In the genomic region with DNA sequence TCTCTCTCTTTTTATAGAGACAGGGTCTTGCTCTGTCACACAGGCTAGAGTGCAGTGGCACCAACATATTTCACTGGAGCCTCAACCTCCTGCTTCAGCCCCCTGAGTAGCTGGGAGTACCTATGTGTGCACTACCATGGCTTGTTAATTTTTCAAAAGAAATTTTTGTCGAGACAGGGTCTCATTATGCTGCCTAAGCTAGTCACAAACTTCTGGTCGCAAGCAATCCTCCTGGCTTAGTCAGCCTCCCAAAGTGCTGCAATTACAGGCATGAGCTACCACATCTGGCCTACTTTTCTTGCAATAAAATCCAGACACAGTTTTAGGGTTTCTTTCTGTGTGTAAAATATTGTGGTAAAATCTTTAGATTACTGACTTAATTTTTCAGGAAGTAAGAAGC, we compare ENCODE assay signal across 21 cellular contexts. TPM values are rescaled to one million over a fixed set of nuclear protein-coding genes. Genes with fewer than 3 reads are reported as not detected.
DNase-seq lines count a peak whose midpoint lies in the region; ATAC-seq and TF ChIP-seq lines count a peak whose summit lies in the region.
"Had no signal": no experiment of that assay in that cellular context is flagged by ENCODE, and none has a peak within 500 bp of the region (broad histone marks: within the 10 kb centered on the region; RNA-seq: fewer than 3 reads in every experiment).

No MANE protein-coding gene starts in this region.

- no peaks in the 10 kb centered on the region for H3K9me3 Mint-ChIP-seq in chondrocyte (ENCODE audit: low read depth)
- H3K9me3 Mint-ChIP-seq: stimulated activated naive CD8-positive, alpha-beta T cell treated with anti-CD3 and anti-CD28 coated beads, Interleukin-15, Interleukin-2, amounts not matched to agents 100 ng/mL and 50 ng/mL, for 24 hours had no signal

- H3K9me3 ChIP-seq in DND-41 (ENCODE audit: insufficient read depth, low read length, severe bottlenecking) (no peaks in the 10 kb centered on the region), osteoblast (ENCODE audit: low read depth, low read length) (no peaks in the 10 kb centered on the region), right lobe of liver (no peaks in the 10 kb centered on the region)
- H3K9me3 ChIP-seq: right atrium auricular region, upper lobe of left lung had no signal

- peaks cover 24% of the 10 kb centered on the region for H3K4me1 Mint-ChIP-seq in chondrocyte (ENCODE audit: low read depth)
- H3K4me1 Mint-ChIP-seq: activated B cell treated with CpG ODN at 0.5 μM for 24 hours had no signal

- DNase-seq in DND-41: no peak
- peak; percentile 78 for DNase-seq in M059J (ENCODE audit: low read depth)
- peak; percentile 30 for DNase-seq in dedifferentiated amniotic fluid mesenchymal stem cell (ENCODE audit: extremely low spot score)
- peak; percentile 53 for DNase-seq in osteoblast (ENCODE audit: insufficient read length, low spot score, missing footprints)
- no peak for DNase-seq in right lobe of liver
- DNase-seq in chondrocyte (ENCODE audit: low spot score): no peak
- DNase-seq: activated B cell treated with CpG ODN at 0.5 μM for 24 hours, MM.1S, NCI-H1930, NCI-H446 treated with DMSO at 0.1 percent for 48 hours, SHP77, T-helper 2 cell, upper lobe of left lung had no signal

- H3K27me3 Mint-ChIP-seq in chondrocyte (ENCODE audit: low read depth): no peaks in the 10 kb centered on the region
- H3K27me3 Mint-ChIP-seq: activated B cell treated with CpG ODN at 0.5 μM for 24 hours; dendritic cell treated with granulocyte-macrophage colony-stimulating factor and Interleukin-4, amounts not matched to agents 40 ng/mL and 50 ng/mL, for 4 days; stimulated activated naive CD8-positive, alpha-beta T cell treated with anti-CD3 and anti-CD28 coated beads, Interleukin-15, Interleukin-2, amounts not matched to agents 100 ng/mL and 50 ng/mL, for 24 hours had no signal

- 52% methylated on average over 2 of the region's 2 CpGs for WGBS in right lobe of liver (ENCODE audit: insufficient coverage, low coverage, low lambda C conversion rate, missing lambda C conversion rate)

- H3K36me3 ChIP-seq in DND-41 (ENCODE audit: insufficient read depth, low read length): no peaks in the 10 kb centered on the region
- H3K36me3 ChIP-seq in osteoblast (ENCODE audit: insufficient read depth, low read length): no peaks in the 10 kb centered on the region
- H3K36me3 ChIP-seq in right lobe of liver: no peaks in the 10 kb centered on the region
- H3K36me3 ChIP-seq: neural progenitor cell, right atrium auricular region, upper lobe of left lung had no signal

- H3K4me2 ChIP-seq in DND-41 (ENCODE audit: insufficient read depth, low read length) (no peak overlapping the region), osteoblast (ENCODE audit: insufficient read depth, low read length) (no peak overlapping the region)
- H3K4me2 ChIP-seq: hepatocyte, neural progenitor cell had no signal

- H3K4me3 Mint-ChIP-seq in chondrocyte (ENCODE audit: unreplicated experiment): no peak overlapping the region
- H3K4me3 Mint-ChIP-seq: activated B cell treated with CpG ODN at 0.5 μM for 24 hours; CD14-positive monocyte; dendritic cell treated with granulocyte-macrophage colony-stimulating factor and Interleukin-4, amounts not matched to agents 40 ng/mL and 50 ng/mL, for 4 days; neural progenitor cell; stimulated activated naive CD8-positive, alpha-beta T cell treated with anti-CD3 and anti-CD28 coated beads, Interleukin-15, Interleukin-2, amounts not matched to agents 100 ng/mL and 50 ng/mL, for 24 hours had no signal

- H3K36me3 Mint-ChIP-seq in chondrocyte (ENCODE audit: low read depth): no peaks in the 10 kb centered on the region
- H3K36me3 Mint-ChIP-seq: CD14-positive monocyte had no signal

- no peaks in the 10 kb centered on the region for H3K27me3 ChIP-seq in DND-41 (ENCODE audit: insufficient read depth, low read length, poor library complexity)
- H3K27me3 ChIP-seq in osteoblast (ENCODE audit: insufficient read depth, low read length): no peaks in the 10 kb centered on the region
- H3K27me3 ChIP-seq in right lobe of liver: no peaks in the 10 kb centered on the region
- H3K27me3 ChIP-seq: hepatocyte, neural progenitor cell, right atrium auricular region, upper lobe of left lung had no signal

- no peak for TF ChIP-seq POLR2A in right lobe of liver (IDR thresholded peaks at IDR 0.05)

- H3K4me1 ChIP-seq in DND-41 (ENCODE audit: insufficient read depth, low read length) (peaks cover 50% of the 10 kb centered on the region), osteoblast (ENCODE audit: insufficient read depth, low read length) (no peaks in the 10 kb centered on the region), right lobe of liver (no peaks in the 10 kb centered on the region)
- H3K4me1 ChIP-seq: neural progenitor cell, right atrium auricular region, upper lobe of left lung had no signal

- H3K9ac ChIP-seq in DND-41 (ENCODE audit: low read depth, low read length): no peak overlapping the region
- H3K9ac ChIP-seq: neural progenitor cell had no signal

- TF ChIP-seq CTCF in DND-41 (IDR thresholded peaks at IDR 0.05; ENCODE audit: borderline replicate concordance, extremely low read depth, low read length, poor library complexity, severe bottlenecking): no peak
- no peak for TF ChIP-seq CTCF in osteoblast (IDR thresholded peaks at IDR 0.05; ENCODE audit: extremely low read depth, low read depth, low read length)
- no peak for TF ChIP-seq CTCF in right lobe of liver (IDR thresholded peaks at IDR 0.05)
- no peak for TF ChIP-seq CTCF in chondrocyte (IDR thresholded peaks at IDR 0.05)

- ATAC-seq in DND-41 (ENCODE audit: insufficient read depth, low read depth) (no peak), right lobe of liver (no peak), HG03135 (IDR thresholded peaks at IDR 0.05; ENCODE audit: unreplicated experiment) (no peak), HG03354 (IDR thresholded peaks at IDR 0.05; ENCODE audit: poor library complexity, severe bottlenecking, unreplicated experiment) (no peak)

- H3K27ac ChIP-seq in DND-41 (ENCODE audit: low read length) (peak overlapping the region; percentile 13; the same call in 1 of the 2 replicates), osteoblast (ENCODE audit: low read depth, low read length) (no peak overlapping the region), right lobe of liver (no peak overlapping the region)
- H3K27ac ChIP-seq: hepatocyte, neural progenitor cell, right atrium auricular region, upper lobe of left lung had no signal

- H3K4me3 ChIP-seq in DND-41 (ENCODE audit: low read depth in 1 of 2, low read length in 2 of 2) (no peak overlapping the region), osteoblast (ENCODE audit: insufficient read depth, low read length) (no peak overlapping the region), right lobe of liver (no peak overlapping the region)
- H3K4me3 ChIP-seq: hepatocyte, neural progenitor cell, right atrium auricular region, upper lobe of left lung had no signal

- H3K79me2 ChIP-seq in DND-41 (ENCODE audit: insufficient read depth, low read length): no peaks in the 10 kb centered on the region
- no peaks in the 10 kb centered on the region for H3K79me2 ChIP-seq in osteoblast (ENCODE audit: insufficient read depth, low read length)
- H3K79me2 ChIP-seq: hepatocyte had no signal

- H4K20me1 ChIP-seq in DND-41 (ENCODE audit: insufficient read depth, low read length) (no peaks in the 10 kb centered on the region), osteoblast (ENCODE audit: insufficient read depth, low read length) (no peaks in the 10 kb centered on the region)

- H2AFZ ChIP-seq in DND-41 (ENCODE audit: low read depth, low read length) (no peak overlapping the region), osteoblast (ENCODE audit: low read length) (no peak overlapping the region)
- H2AFZ ChIP-seq: hepatocyte, neural progenitor cell had no signal

- intact Hi-C loops in right lobe of liver (cut with DNase I): no loop called here

- H3K27ac Mint-ChIP-seq in chondrocyte (ENCODE audit: unreplicated experiment): no peak overlapping the region
- H3K27ac Mint-ChIP-seq: activated B cell treated with CpG ODN at 0.5 μM for 24 hours; CD14-positive monocyte; dendritic cell treated with granulocyte-macrophage colony-stimulating factor and Interleukin-4, amounts not matched to agents 40 ng/mL and 50 ng/mL, for 4 days; neural progenitor cell had no signal

RNA-seq across cellular contexts. Expression of gene NTPCR, which starts 27.9 kb away (rescaled TPM):
- total RNA-seq in M059J (2014; rRNA removed; shearing (Covaris generic)): 67.2 and 92.3 TPM in 2 replicates
- total RNA-seq in osteoblast (15.6 and 26.5 TPM in 2 replicates), right lobe of liver (10 to 100 TPM; 15.9 to 28.2 (median 19.7) TPM), chondrocyte (24.8 to 39.6 TPM (median 28.5 TPM) in 3 replicates)

Comparison
In these comparisons a context has a peak if more than half of its experiments do, and no peak if none do; other contexts are left out.
1. DNase-seq: peak in M059J (single experiment), dedifferentiated amniotic fluid mesenchymal stem cell (single experiment) and osteoblast (single experiment); none in DND-41 (single experiment), right lobe of liver (0 of 3) and chondrocyte (single experiment).